In genomic region chr9:121930970-121931369, GRCh38 we compare ENCODE assay signal across 21 cellular contexts.
DNase-seq lines count a peak whose midpoint lies in the region; ATAC-seq, FAIRE-seq and TF ChIP-seq lines count a peak whose summit lies in the region.
"Had no signal": no experiment of that assay in that cellular context is flagged by ENCODE, and none has a peak within 500 bp of the region (broad histone marks: within the 10 kb centered on the region; RNA-seq: fewer than 3 reads in every experiment).

No MANE protein-coding gene starts in this region.

- no peaks in the 10 kb centered on the region for H3K9me3 Mint-ChIP-seq in WTC11
- H3K9me3 Mint-ChIP-seq in activated CD8-positive, alpha-beta T cell treated with anti-CD3 and anti-CD28 coated beads for 36 hours, result no peaks in the 10 kb centered on the region
- H3K9me3 Mint-ChIP-seq: IgD-negative memory B cell had no signal

- H3K4me1 ChIP-seq in right lobe of liver (no peaks in the 10 kb centered on the region), HepG2 (ENCODE audit: insufficient read depth, low read length) (no peaks in the 10 kb centered on the region)

- H3K4me3 ChIP-seq in right lobe of liver (no peak overlapping the region), HepG2 (replicated peaks in 1 of 3; ENCODE audit: insufficient read depth in 1 of 3, low read depth in 2 of 3, low read length in 3 of 3) (no peak overlapping the region)
- H3K4me3 ChIP-seq: SJCRH30 had no signal

- H3K79me2 ChIP-seq in HepG2 (ENCODE audit: insufficient read depth, low read length), result no peaks in the 10 kb centered on the region

- no peaks in the 10 kb centered on the region for H3K36me3 ChIP-seq in right lobe of liver
- H3K36me3 ChIP-seq in HepG2 (replicated peaks in 1 of 2; ENCODE audit: control insufficient read depth in 1 of 2, insufficient read depth in 2 of 2, low read length in 2 of 2), result no peaks in the 10 kb centered on the region
- H3K36me3 ChIP-seq: SJCRH30 had no signal

- peaks cover 7% of the 10 kb centered on the region for H3K4me1 Mint-ChIP-seq in WTC11
- no peaks in the 10 kb centered on the region for H3K4me1 Mint-ChIP-seq in activated CD8-positive, alpha-beta T cell treated with anti-CD3 and anti-CD28 coated beads for 36 hours (ENCODE audit: low read depth)

- FAIRE-seq in HepG2 (lab: Jason Lieb, UNC), result no peak
- FAIRE-seq: GM18507, RCC 7860 had no signal

- H2AFZ ChIP-seq in HepG2 (ENCODE audit: low read length), result no peak overlapping the region

- TF ChIP-seq EP300 in HepG2 (IDR thresholded peaks at IDR 0.05; ENCODE audit: low read depth in 2 of 2, low read length in 2 of 2) (no peak), HepG2 (CRISPR knock-in tag; IDR thresholded peaks at IDR 0.05; ENCODE audit: borderline replicate concordance) (no peak)

- ATAC-seq in right lobe of liver (peak; percentile 55 to 83 (median 74)), HepG2 (no peak), left lobe of liver (peak; percentile 98), WTC11 (no peak)
- no peak for ATAC-seq in activated CD8-positive, alpha-beta T cell treated with anti-CD3 and anti-CD28 coated beads for 36 hours

- H3K36me3 Mint-ChIP-seq in WTC11, result no peaks in the 10 kb centered on the region
- H3K36me3 Mint-ChIP-seq in activated CD8-positive, alpha-beta T cell treated with anti-CD3 and anti-CD28 coated beads for 36 hours (ENCODE audit: low read depth), result no peaks in the 10 kb centered on the region

- no peaks in the 10 kb centered on the region; the same call in 1 of the 2 replicates for H4K20me1 ChIP-seq in HepG2 (ENCODE audit: insufficient read depth, low read length)

- TF ChIP-seq POLR2A in right lobe of liver (IDR thresholded peaks at IDR 0.05) (no peak), HepG2 (IDR thresholded peaks at IDR 0.05; ENCODE audit: insufficient read depth in 1 of 2, low read depth in 2 of 2, low read length in 2 of 2) (no peak)

- TF ChIP-seq CTCF in right lobe of liver (IDR thresholded peaks at IDR 0.05) (no peak), HepG2 (CRISPR knock-in tag; IDR thresholded peaks at IDR 0.05) (no peak), WTC11 (IDR thresholded peaks at IDR 0.05) (no peak)
- TF ChIP-seq CTCF in activated CD8-positive, alpha-beta T cell treated with anti-CD3 and anti-CD28 coated beads for 36 hours (IDR thresholded peaks at IDR 0.05), result no peak

- TF ChIP-seq RAD21 in HepG2 (CRISPR knock-in tag; IDR thresholded peaks at IDR 0.05), result no peak

- intact Hi-C loops in right lobe of liver (cut with DNase I) (no loop called here), HepG2 (cut with micrococcal nuclease; ENCODE audit: unreplicated experiment) (no loop called here)
- intact Hi-C loops in activated CD8-positive, alpha-beta T cell treated with anti-CD3 and anti-CD28 coated beads for 36 hours (cut with micrococcal nuclease), result no loop called here

- BruUV-seq in HepG2 (replicated peaks; lab: Mats Ljungman, UMichigan), result no TSS peak

- 59% methylated on average over 5 of the region's 6 CpGs for WGBS in right lobe of liver (ENCODE audit: insufficient coverage, low coverage, low lambda C conversion rate, missing lambda C conversion rate)
- WGBS in HepG2 (ENCODE audit: low lambda C conversion rate), result 37% methylated on average over 5 of the region's 6 CpGs

- no peaks in the 10 kb centered on the region; the same call in 1 of the 2 replicates for H3K27me3 Mint-ChIP-seq in WTC11 (ENCODE audit: low read depth)
- H3K27me3 Mint-ChIP-seq in activated CD8-positive, alpha-beta T cell treated with anti-CD3 and anti-CD28 coated beads for 36 hours, result no peaks in the 10 kb centered on the region
- H3K27me3 Mint-ChIP-seq: IgD-negative memory B cell had no signal

- H3K27me3 ChIP-seq in right lobe of liver (no peaks in the 10 kb centered on the region), HepG2 (ENCODE audit: control insufficient read depth in 1 of 2, insufficient read depth in 2 of 2, low read length in 2 of 2) (peaks cover 2 to 13% of the 10 kb centered on the region in 2 experiments; a peak in 3 of 5 replicates)
- H3K27me3 ChIP-seq: SJCRH30 had no signal

- H3K27ac ChIP-seq in right lobe of liver (no peak overlapping the region), HepG2 (ENCODE audit: extremely low read length, insufficient read depth, low read length) (no peak overlapping the region)
- H3K27ac ChIP-seq: C4-2B, SJCRH30 had no signal

- H3K4me3 Mint-ChIP-seq in WTC11, result no peak overlapping the region
- no peak overlapping the region for H3K4me3 Mint-ChIP-seq in activated CD8-positive, alpha-beta T cell treated with anti-CD3 and anti-CD28 coated beads for 36 hours
- H3K4me3 Mint-ChIP-seq: IgD-negative memory B cell had no signal

- CTCF ChIA-PET in HepG2 (lab: Yijun Ruan, JAX; ENCODE audit: low intra/inter-chr PET ratio, low total read pairs) (no interaction called here), WTC11 (lab: Charles Lee) (interaction anchor here (0.5 to 2.2 kb wide), 97 partner anchors 8 to 427 kb away, joined by 3 to 44 read pairs (median 5); no protein-coding TSS in a partner anchor)
- CTCF ChIA-PET in activated CD8-positive, alpha-beta T cell treated with anti-CD3 and anti-CD28 coated beads for 36 hours (lab: Charles Lee), result interaction anchor here (1.1 to 1.7 kb wide), 2 partner anchors 14 to 244 kb away, joined by 3 read pairs; no protein-coding TSS in a partner anchor

- no peak overlapping the region for H3K27ac Mint-ChIP-seq in WTC11
- no peak overlapping the region for H3K27ac Mint-ChIP-seq in activated CD8-positive, alpha-beta T cell treated with anti-CD3 and anti-CD28 coated beads for 36 hours
- H3K27ac Mint-ChIP-seq: IgD-negative memory B cell had no signal

- no peak overlapping the region for H3K9ac ChIP-seq in HepG2 (ENCODE audit: insufficient read depth, low read depth, low read length)

- H3K9me3 ChIP-seq in right lobe of liver, result no peaks in the 10 kb centered on the region
- H3K9me3 ChIP-seq in HepG2 (ENCODE audit: low read length), result no peaks in the 10 kb centered on the region
- H3K9me3 ChIP-seq: SJCRH30 had no signal

- DNase-seq in right lobe of liver (peak in 2 of 3 donors; percentile 30 to 72), HepG2 (ENCODE audit: low spot score) (no peak), NCI-H774 (lab: John Stamatoyannopoulos, UW) (peak; percentile 45), left lobe of liver (ENCODE audit: low spot score) (peak; percentile 66), NCI-H510A (lab: John Stamatoyannopoulos, UW) (no peak), WTC11 (ENCODE audit: low spot score) (no peak)
- no peak for DNase-seq in activated CD8-positive, alpha-beta T cell treated with anti-CD3 and anti-CD28 coated beads for 36 hours
- DNase-seq: 8988T; GDM1; NCI-H1436 treated with DMSO at 0.1 percent for 48 hours; NCI-H2029 treated with DMSO at 0.1 percent for 48 hours; NCI-H446; NCI-H526 treated with DMSO at 0.1 percent for 48 hours; NK-92 treated with Interleukin-12 subunit alpha and Interleukin-12 subunit beta, amount 100 ng/mL, for 24 hours; OCI-M1; T-helper 1 cell had no signal

- no peak overlapping the region for H3K4me2 ChIP-seq in HepG2 (ENCODE audit: low read depth, low read length)

- in situ Hi-C loops in HepG2 (cut with HindIII; ENCODE audit: extremely low pct_ligation_motif_present, low pct_unique_long_range_greater_than_20kb), result no loop called here

- POLR2A ChIA-PET in HepG2 (lab: Yijun Ruan, JAX) (no interaction called here), WTC11 (lab: Charles Lee) (interaction anchor here (0.8 kb wide), 1 partner anchor 9 kb away, joined by 3 read pairs; no protein-coding TSS in a partner anchor)
- POLR2A ChIA-PET in activated CD8-positive, alpha-beta T cell treated with anti-CD3 and anti-CD28 coated beads for 36 hours (lab: Charles Lee), result no interaction called here

TF ChIP-seq in HepG2, 621 proteins besides CTCF, POLR2A, EP300 and RAD21 (continues in another document):
- TF ChIP-seq ZNF761 (CRISPR knock-in tag; conservative IDR thresholded peaks at IDR 0.05) (no peak), ZBTB25 (CRISPR knock-in tag; IDR thresholded peaks at IDR 0.05) (no peak), HOXA9 (CRISPR knock-in tag; IDR thresholded peaks at IDR 0.05; ENCODE audit: borderline replicate concordance) (no peak)

TF ChIP-seq in WTC11, 78 proteins besides CTCF, POLR2A, EP300 and RAD21:
- TF ChIP-seq EMX1 (CRISPR knock-in tag; IDR thresholded peaks at IDR 0.05) (no peak), SOX15 (CRISPR knock-in tag; IDR thresholded peaks at IDR 0.05) (no peak), NR2C2 (CRISPR knock-in tag; IDR thresholded peaks at IDR 0.05) (no peak), PRRX2 (CRISPR knock-in tag; IDR thresholded peaks at IDR 0.05) (no peak), ERG (CRISPR knock-in tag; IDR thresholded peaks at IDR 0.05) (no peak), JUN (CRISPR knock-in tag; IDR thresholded peaks at IDR 0.05) (no peak), TEAD1 (CRISPR knock-in tag; IDR thresholded peaks at IDR 0.05) (no peak), ZNF423 (CRISPR knock-in tag; IDR thresholded peaks at IDR 0.05) (no peak), RORB (CRISPR knock-in tag; IDR thresholded peaks at IDR 0.05) (no peak), NFYB (CRISPR knock-in tag; conservative IDR thresholded peaks at IDR 0.05; ENCODE audit: low read depth) (no peak)
- TF ChIP-seq, protein P1, sequence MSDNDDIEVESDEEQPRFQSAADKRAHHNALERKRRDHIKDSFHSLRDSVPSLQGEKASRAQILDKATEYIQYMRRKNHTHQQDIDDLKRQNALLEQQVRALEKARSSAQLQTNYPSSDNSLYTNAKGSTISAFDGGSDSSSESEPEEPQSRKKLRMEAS (CRISPR knock-in tag; IDR thresholded peaks at IDR 0.05), result no peak

Comparison
In these comparisons a context has a peak if more than half of its experiments do, and no peak if none do; other contexts are left out.
1. ATAC-seq: peak in right lobe of liver (4 of 4) and left lobe of liver (single experiment); none in HepG2 (single experiment), WTC11 (single experiment) and activated CD8-positive, alpha-beta T cell treated with anti-CD3 and anti-CD28 coated beads for 36 hours (single experiment).
2. DNase-seq: peak in right lobe of liver (2 of 3), NCI-H774 (single experiment) and left lobe of liver (single experiment); none in HepG2 (single experiment), NCI-H510A (single experiment), WTC11 (single experiment) and activated CD8-positive, alpha-beta T cell treated with anti-CD3 and anti-CD28 coated beads for 36 hours (single experiment).